17 cellular contexts compared by ENCODE assay signal in the genomic region with DNA sequence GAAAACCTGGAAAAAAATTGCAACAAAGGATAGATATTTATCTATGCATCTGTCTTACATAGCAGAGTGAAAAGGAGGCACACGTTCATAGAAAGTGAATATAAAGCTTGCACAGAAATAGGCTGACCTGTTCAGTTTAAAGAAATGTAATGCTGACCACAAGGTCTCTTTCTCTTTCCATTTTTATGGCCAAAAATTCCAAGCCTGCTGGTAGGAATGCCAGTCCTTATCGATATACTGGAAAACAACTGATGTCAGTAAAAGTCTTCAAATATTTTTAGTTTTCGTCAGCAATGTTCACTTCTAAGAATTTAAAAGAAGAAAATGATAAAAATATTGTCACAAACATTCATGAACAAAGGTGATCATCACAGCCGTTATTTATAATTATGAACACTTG. TPM values are rescaled to one million over a fixed set of nuclear protein-coding genes. Genes with fewer than 3 reads are reported as not detected.
DNase-seq lines count a peak whose midpoint lies in the region; ATAC-seq, FAIRE-seq and TF ChIP-seq lines count a peak whose summit lies in the region.
"Had no signal": no experiment of that assay in that cellular context is flagged by ENCODE, and none has a peak within 500 bp of the region (broad histone marks: within the 10 kb centered on the region; RNA-seq: fewer than 3 reads in every experiment).

No MANE protein-coding gene starts in this region.

- CTCF ChIA-PET in BJ (lab: Yijun Ruan, JAX), result no interaction called here

- no peak overlapping the region for H3K27ac ChIP-seq in smooth muscle cell (ENCODE audit: low read depth)
- H3K27ac ChIP-seq: HL-60 had no signal

- H3K27me3 ChIP-seq in BJ (ENCODE audit: control insufficient read depth, insufficient read depth, low read length) (peaks cover 9% of the 10 kb centered on the region), smooth muscle cell (ENCODE audit: low read depth) (peaks cover 4% of the 10 kb centered on the region), MG63 (peaks cover 42% of the 10 kb centered on the region)

- H3K4me3 ChIP-seq in BJ (ENCODE audit: low read depth, low read length), result no peak overlapping the region
- H3K4me3 ChIP-seq in smooth muscle cell, result no peak overlapping the region
- H3K4me3 ChIP-seq in MG63, result no peak overlapping the region
- H3K4me3 ChIP-seq: K562 had no signal

- H3K79me2 ChIP-seq in smooth muscle cell (ENCODE audit: low read depth), result no peaks in the 10 kb centered on the region

- TF ChIP-seq POLR2A in GM12892 (IDR thresholded peaks at IDR 0.05; ENCODE audit: low read depth, low read length), result no peak

- WGBS in smooth muscle cell (ENCODE audit: low lambda C conversion rate), result 63% methylated on average over 4 of the region's 4 CpGs

- no peaks in the 10 kb centered on the region for H3F3A ChIP-seq in smooth muscle cell (ENCODE audit: low read depth)

- no peak for DNase-seq in BJ (ENCODE audit: low read depth)
- DNase-seq in EL, result peak; percentile 33
- peak; percentile 15 for DNase-seq in fibroblast of peridontal ligament (ENCODE audit: extremely low read depth)
- no peak for DNase-seq in smooth muscle cell (lab: John Stamatoyannopoulos, UW; ENCODE audit: unreplicated experiment)
- no peak for DNase-seq in MG63
- DNase-seq in GM12892 (ENCODE audit: insufficient read length), result no peak
- DNase-seq: C1 segment of cervical spinal cord; Calu3; CD4-positive, alpha-beta T cell; DMS 273 treated with DMSO at 0.1 percent for 48 hours; HCEC 1CT had no signal

- TF ChIP-seq CTCF in BJ (IDR thresholded peaks at IDR 0.05; ENCODE audit: insufficient read depth, low read depth, low read length) (peak; percentile 14; the same call in 1 of the 2 replicates), smooth muscle cell (IDR thresholded peaks at IDR 0.05; ENCODE audit: borderline replicate concordance, insufficient read depth, poor library complexity, severe bottlenecking) (peak; percentile 10)

- H3K4me1 ChIP-seq in smooth muscle cell (ENCODE audit: low read depth), result peaks cover 14% of the 10 kb centered on the region

- no peak for ATAC-seq in GM21423 (IDR thresholded peaks at IDR 0.05; ENCODE audit: unreplicated experiment)
- ATAC-seq: K562 had no signal

- no peak for FAIRE-seq in GM12892 (lab: Jason Lieb, UNC)
- FAIRE-seq: A204.1, G401.6, GM12891, K562 had no signal

- H3K9ac ChIP-seq in smooth muscle cell (ENCODE audit: low read depth), result no peak overlapping the region

- no peak overlapping the region for H2AFZ ChIP-seq in smooth muscle cell (ENCODE audit: low read depth)

- H3K4me2 ChIP-seq in smooth muscle cell, result no peak overlapping the region

- POLR2A ChIA-PET in BJ (lab: Charles Lee), result no interaction called here

- H3K9me3 ChIP-seq in smooth muscle cell (replicated peaks; ENCODE audit: low read depth), result no peaks in the 10 kb centered on the region
- 0 out of 2 replicates have a peak, but pooled peaks cover 2% of the 10 kb centered on the region for H3K9me3 ChIP-seq in MG63

- H3K36me3 ChIP-seq in BJ (ENCODE audit: control insufficient read depth, insufficient read depth, low read length), result no peaks in the 10 kb centered on the region
- no peaks in the 10 kb centered on the region for H3K36me3 ChIP-seq in smooth muscle cell (ENCODE audit: low read depth)
- H3K36me3 ChIP-seq in MG63, result no peaks in the 10 kb centered on the region

- no peaks in the 10 kb centered on the region for H4K20me1 ChIP-seq in smooth muscle cell (ENCODE audit: low read depth)

RNA-seq across cellular contexts. Expression of gene MCF2L, which starts 59.0 kb away (rescaled TPM):
- polyA plus RNA-seq in BJ (2011; rRNA removed) (0.02 TPM in 1 of 2 replicates, not detected in the other), smooth muscle cell (0.54 and 5.5 TPM in 2 replicates)
- polyA minus RNA-seq in BJ (2011; rRNA and poly(A)+ RNA removed), result not detected in 2 replicates
- total RNA-seq in smooth muscle cell, result 3.8 and 7.6 TPM in 2 replicates
- 5.8 TPM in 1 of 2 replicates, not detected in the other for total RNA-seq in MG63 (2014; rRNA removed; shearing (Covaris generic); ENCODE audit: low replicate concordance)
- polyA plus RNA-seq in GM12892 (2012; ENCODE audit: missing spikeins), result 1.1 TPM

Comparison
In these comparisons a context has a peak if more than half of its experiments do, and no peak if none do; other contexts are left out.
1. DNase-seq: peak in EL (single experiment) and fibroblast of peridontal ligament (single experiment); none in BJ (single experiment), smooth muscle cell (single experiment), MG63 (single experiment) and GM12892 (single experiment).